Comparison of ENCODE assay signal across 8 cellular contexts in genomic region chr16:3690470-3690918, GRCh38. TPM values are rescaled to one million over a fixed set of nuclear protein-coding genes. Genes with fewer than 3 reads are reported as not detected.
DNase-seq lines count a peak whose midpoint lies in the region; ATAC-seq and TF ChIP-seq lines count a peak whose summit lies in the region.

No MANE protein-coding gene starts in this region.

- H3K27ac ChIP-seq in ascending aorta = peak overlapping the region in 1 of 2 donors; percentile 63
- H3K27ac ChIP-seq in right cardiac atrium (ENCODE audit: low read length) = peak overlapping the region; percentile 13
- peak overlapping the region; percentile 83 for H3K27ac ChIP-seq in vagina

- intact Hi-C loops in ascending aorta (cut with DNase I) (loop anchor here (1.0 kb wide), 1 partner anchor 190 kb away; the partner anchor contains the start of gene CREBBP), right cardiac atrium (cut with DNase I) (loop anchor here in 3 of 4 donors (5.0 kb wide), 1 partner anchor 187 kb away; no protein-coding TSS in a partner anchor), vagina (cut with DNase I) (no loop called here)

- peak overlapping the region; percentile 39 to 62 for H3K4me3 ChIP-seq in ascending aorta
- H3K4me3 ChIP-seq in right cardiac atrium (ENCODE audit: low read length) = peak overlapping the region; percentile 7
- H3K4me3 ChIP-seq in vagina = peak overlapping the region; percentile 34 to 44

- TF ChIP-seq POLR2A in vagina (IDR thresholded peaks at IDR 0.05) = no peak

- H3K27me3 ChIP-seq in ascending aorta (no peaks in the 10 kb centered on the region), right cardiac atrium (ENCODE audit: control insufficient read depth, insufficient read depth) (no peaks in the 10 kb centered on the region), vagina (no peaks in the 10 kb centered on the region)

- DNase-seq in COLO668 (lab: John Stamatoyannopoulos, UW; ENCODE audit: unreplicated experiment) = peak; percentile 77
- peak; percentile 86 for DNase-seq in H4 (ENCODE audit: low spot score)
- peak; percentile 54 for DNase-seq in NCI-H1694 (lab: John Stamatoyannopoulos, UW)
- peak; percentile 91 for DNase-seq in T1000 (lab: John Stamatoyannopoulos, UW)
- peak; percentile 73 to 97 for DNase-seq in ascending aorta (ENCODE audit: low spot score in 2 of 2)
- DNase-seq in right cardiac atrium = peak; percentile 92 to 96 (median 96)
- DNase-seq in renal cortical epithelial cell (ENCODE audit: low read depth) = peak; percentile 80
- peak in 1 of 2 donors; percentile 94 for DNase-seq in vagina (ENCODE audit: extremely low spot score in 2 of 2)

- TF ChIP-seq CTCF in ascending aorta (IDR thresholded peaks at IDR 0.05) (peak; percentile 85 to 94 (median 88)), vagina (IDR thresholded peaks at IDR 0.05) (peak; percentile 83 to 96 (median 96))

- H3K9me3 ChIP-seq in ascending aorta (no peaks in the 10 kb centered on the region), right cardiac atrium (ENCODE audit: control insufficient read depth, low read length) (no peaks in the 10 kb centered on the region), vagina (no peaks in the 10 kb centered on the region)

- H3K4me1 ChIP-seq in ascending aorta (peaks cover 0 to 9% of the 10 kb centered on the region in 2 donors), right cardiac atrium (ENCODE audit: control insufficient read depth, insufficient read depth, low read length) (peaks cover 2% of the 10 kb centered on the region), vagina (peaks cover 17% of the 10 kb centered on the region)

- peaks cover 9 to 25% of the 10 kb centered on the region in 2 donors for H3K36me3 ChIP-seq in ascending aorta
- H3K36me3 ChIP-seq in vagina = peaks cover 0 to 15% of the 10 kb centered on the region in 2 donors

- ATAC-seq in right cardiac atrium = peak; percentile 94 to 95

- 8% methylated on average over 18 of the region's 18 CpGs for WGBS in right cardiac atrium

RNA-seq across cellular contexts. Expression of gene TRAP1, which starts 26.8 kb away (rescaled TPM):
- 56.9 and 63.8 TPM in 2 replicates for total RNA-seq in H4 (2014; rRNA removed; shearing (Covaris generic))
- total RNA-seq in ascending aorta = 169 TPM
- 100 to 1,000 TPM in 1 of 4 donors, 10 to 100 TPM in 3; 88.6 to 108 (median 96.7) TPM for total RNA-seq in right cardiac atrium
- polyA plus RNA-seq in right cardiac atrium = 71.0 TPM
- 54.2 and 57.1 TPM in 2 replicates for total RNA-seq in renal cortical epithelial cell
- total RNA-seq in vagina = 111 TPM

RNA-seq across cellular contexts. Expression of gene DNASE1, which starts 36.0 kb away (rescaled TPM):
- total RNA-seq in H4 (2014; rRNA removed; shearing (Covaris generic)) = 2.7 and 6.1 TPM in 2 replicates
- total RNA-seq in ascending aorta (51.2 TPM), right cardiac atrium (10 to 100 TPM in 1 of 4 donors, 1 to 10 TPM in 3; 3.4 to 10.7 (median 6.1) TPM), renal cortical epithelial cell (9.4 and 52.6 TPM in 2 replicates), vagina (50.3 TPM)
- 8.1 TPM for polyA plus RNA-seq in right cardiac atrium
